In the genomic region with DNA sequence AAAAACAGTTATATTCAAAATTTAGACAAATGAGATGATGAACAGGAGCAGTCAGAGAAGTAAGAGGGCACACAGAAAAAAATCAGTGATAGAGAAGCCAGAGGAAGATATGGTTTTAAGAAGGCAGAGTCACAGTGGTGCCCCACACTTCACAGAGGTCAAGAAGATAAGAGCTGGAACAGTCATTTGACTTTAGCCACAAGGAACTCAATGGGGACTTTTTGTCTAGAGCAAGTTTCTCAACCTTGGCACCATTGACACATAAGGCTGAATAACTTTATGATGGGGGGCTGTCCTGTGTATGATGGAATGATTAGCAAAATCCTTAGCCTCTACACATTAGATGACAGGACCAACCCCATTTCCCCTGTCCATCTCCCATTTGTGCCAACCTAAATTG, we compare ENCODE assay signal across 20 cellular contexts.
DNase-seq lines count a peak whose midpoint lies in the region; ATAC-seq and FAIRE-seq lines count a peak whose summit lies in the region.
"Had no signal": no experiment of that assay in that cellular context is flagged by ENCODE, and none has a peak within 500 bp of the region (broad histone marks: within the 10 kb centered on the region; RNA-seq: fewer than 3 reads in every experiment).

No MANE protein-coding gene starts in this region.

- DNase-seq in GM18507 (ENCODE audit: extremely low spot score, insufficient read length, low read depth): no peak
- DNase-seq in memory B cell (ENCODE audit: low spot score in 2 of 2): no peak
- DNase-seq in cerebellar nuclear complex (lab: John Stamatoyannopoulos, UW): no peak
- DNase-seq in HuH-7.5 (ENCODE audit: low spot score): no peak
- DNase-seq in activated CD4-positive, CD25-positive, alpha-beta regulatory T cell (lab: John Stamatoyannopoulos, UW): no peak
- DNase-seq: activated CD4-positive, alpha-beta memory T cell treated with anti-CD3 and anti-CD28 coated beads for 36 hours; gastrocnemius medialis; left lung; NCI-H2029; NCI-H526 treated with DMSO at 0.1 percent for 48 hours; ovary; PC-9; SK-N-SH; stomach had no signal

- no peaks in the 10 kb centered on the region for H3K9me3 Mint-ChIP-seq in memory B cell
- H3K9me3 Mint-ChIP-seq: activated CD4-positive, alpha-beta memory T cell treated with anti-CD3 and anti-CD28 coated beads for 36 hours had no signal

- H3K27ac Mint-ChIP-seq in memory B cell: peak overlapping the region; percentile 24
- H3K27ac Mint-ChIP-seq: activated CD4-positive, alpha-beta memory T cell treated with anti-CD3 and anti-CD28 coated beads for 36 hours had no signal

- H3K27me3 Mint-ChIP-seq in memory B cell: no peaks in the 10 kb centered on the region
- H3K27me3 Mint-ChIP-seq: activated CD4-positive, alpha-beta memory T cell treated with anti-CD3 and anti-CD28 coated beads for 36 hours had no signal

- peak; percentile 26 for FAIRE-seq in GM18507 (lab: Jason Lieb, UNC)
- FAIRE-seq: HTR-8/SVneo, TTC549 had no signal

- no peak overlapping the region for H3K4me3 Mint-ChIP-seq in memory B cell
- H3K4me3 Mint-ChIP-seq: activated CD4-positive, alpha-beta memory T cell treated with anti-CD3 and anti-CD28 coated beads for 36 hours had no signal

- peak; percentile 65 for ATAC-seq in GM19463 (IDR thresholded peaks at IDR 0.05; ENCODE audit: unreplicated experiment)
- ATAC-seq in HG02938 (IDR thresholded peaks at IDR 0.05; ENCODE audit: unreplicated experiment): peak; percentile 70
- no peak for ATAC-seq in memory B cell (ENCODE audit: low read depth)
- ATAC-seq in GM21529 (IDR thresholded peaks at IDR 0.05; ENCODE audit: unreplicated experiment): no peak
- ATAC-seq: gastrocnemius medialis, HCT116, left lung had no signal

- no peaks in the 10 kb centered on the region for H3K36me3 Mint-ChIP-seq in memory B cell

- peaks cover 5% of the 10 kb centered on the region for H3K4me1 Mint-ChIP-seq in memory B cell

Comparison
In these comparisons a context has a peak if more than half of its experiments do, and no peak if none do; other contexts are left out.
1. ATAC-seq: peak in GM19463 (single experiment) and HG02938 (single experiment); none in memory B cell (single experiment) and GM21529 (single experiment).